Comparison of ENCODE assay signal across 8 cellular contexts in the genomic region with DNA sequence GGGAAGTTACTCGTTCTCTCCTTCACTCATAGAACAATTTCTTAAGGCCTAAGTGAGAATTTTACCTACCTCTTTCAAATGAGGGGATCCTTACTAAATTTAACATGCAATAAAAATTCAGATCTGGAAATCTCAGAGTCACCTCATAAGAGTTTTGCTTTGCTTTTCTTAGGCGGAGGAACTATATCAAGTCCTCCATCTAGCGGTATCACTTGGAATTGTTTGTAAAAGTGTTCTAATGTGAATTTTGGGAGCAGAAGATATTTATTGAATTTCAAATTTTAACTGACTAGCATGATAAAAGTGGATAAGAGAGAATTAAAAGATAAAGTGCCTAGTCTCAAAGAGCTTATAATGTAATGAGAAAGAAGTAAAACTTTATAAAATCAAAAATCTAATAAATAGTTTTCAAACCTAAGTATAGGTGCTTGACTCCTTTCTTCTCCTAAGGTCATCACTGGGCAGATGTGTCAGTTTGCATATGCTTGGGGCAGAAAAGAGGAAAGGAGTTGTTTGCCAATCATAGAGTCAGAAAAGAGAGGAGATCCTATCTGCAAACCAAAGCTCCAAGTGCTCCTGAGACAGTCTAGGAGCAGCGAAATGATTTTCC.
DNase-seq lines count a peak whose midpoint lies in the region; ATAC-seq and TF ChIP-seq lines count a peak whose summit lies in the region.

No MANE protein-coding gene starts in this region.

- peak; percentile 73 for TF ChIP-seq CTCF in hepatocyte (IDR thresholded peaks at IDR 0.05; ENCODE audit: poor library complexity)
- peak; percentile 61 to 72 (median 67) for TF ChIP-seq CTCF in tibial nerve (IDR thresholded peaks at IDR 0.05)

- no peaks in the 10 kb centered on the region for H3K79me2 ChIP-seq in hepatocyte

- H3K9me3 ChIP-seq in hepatocyte (ENCODE audit: low read depth) (no peaks in the 10 kb centered on the region), tibial nerve (no peaks in the 10 kb centered on the region)

- H3K27ac ChIP-seq in hepatocyte (no peak overlapping the region), tibial nerve (no peak overlapping the region)

- no peaks in the 10 kb centered on the region for H3K9me2 ChIP-seq in hepatocyte (replicated peaks; ENCODE audit: insufficient read depth)

- WGBS in hepatocyte (ENCODE audit: low lambda C conversion rate, missing lambda C conversion rate), result 29% methylated on average over 4 of the region's 4 CpGs
- 31 to 33% methylated on average over 4 of the region's 4 CpGs for WGBS in tibial nerve, 2 donors

- H3K27me3 ChIP-seq in hepatocyte (peaks cover 2% of the 10 kb centered on the region), tibial nerve (no peaks in the 10 kb centered on the region)

- H3K4me1 ChIP-seq in hepatocyte (ENCODE audit: insufficient read depth), result no peaks in the 10 kb centered on the region
- peaks cover 0 to 8% (median 0%) of the 10 kb centered on the region in 4 donors for H3K4me1 ChIP-seq in tibial nerve

- H3K36me3 ChIP-seq in hepatocyte (replicated peaks; ENCODE audit: insufficient read depth, low read depth) (no peaks in the 10 kb centered on the region), tibial nerve (no peaks in the 10 kb centered on the region)

- H4K20me1 ChIP-seq in hepatocyte (ENCODE audit: insufficient read depth, poor library complexity, severe bottlenecking), result no peaks in the 10 kb centered on the region

- no peak overlapping the region for H2AFZ ChIP-seq in hepatocyte

- no peak for TF ChIP-seq POLR2A in tibial nerve (IDR thresholded peaks at IDR 0.05)

- H3K4me3 ChIP-seq in hepatocyte, result no peak overlapping the region
- no peak overlapping the region for H3K4me3 ChIP-seq in tibial nerve

- H3K4me2 ChIP-seq in hepatocyte, result peak overlapping the region; percentile 10

- TF ChIP-seq EP300 in tibial nerve (IDR thresholded peaks at IDR 0.05), result no peak

- ATAC-seq in HG03442 (IDR thresholded peaks at IDR 0.05; ENCODE audit: unreplicated experiment), result peak; percentile 43
- ATAC-seq in GM21723 (IDR thresholded peaks at IDR 0.05; ENCODE audit: unreplicated experiment), result no peak
- ATAC-seq in GM19023 (IDR thresholded peaks at IDR 0.05; ENCODE audit: unreplicated experiment), result no peak

- DNase-seq in ELR (ENCODE audit: low read depth) (peak; percentile 69), SW 1271 (lab: John Stamatoyannopoulos, UW) (peak; percentile 27 to 52), hepatocyte (ENCODE audit: low spot score) (peak; percentile 63), tibial nerve (ENCODE audit: low spot score in 2 of 2) (no peak), amygdala (lab: John Stamatoyannopoulos, UW) (no peak)

Comparison
In these comparisons a context has a peak if more than half of its experiments do, and no peak if none do; other contexts are left out.
1. DNase-seq: peak in ELR (single experiment), SW 1271 (2 of 2) and hepatocyte (single experiment); none in tibial nerve (0 of 2) and amygdala (0 of 56).